In the genomic region with DNA sequence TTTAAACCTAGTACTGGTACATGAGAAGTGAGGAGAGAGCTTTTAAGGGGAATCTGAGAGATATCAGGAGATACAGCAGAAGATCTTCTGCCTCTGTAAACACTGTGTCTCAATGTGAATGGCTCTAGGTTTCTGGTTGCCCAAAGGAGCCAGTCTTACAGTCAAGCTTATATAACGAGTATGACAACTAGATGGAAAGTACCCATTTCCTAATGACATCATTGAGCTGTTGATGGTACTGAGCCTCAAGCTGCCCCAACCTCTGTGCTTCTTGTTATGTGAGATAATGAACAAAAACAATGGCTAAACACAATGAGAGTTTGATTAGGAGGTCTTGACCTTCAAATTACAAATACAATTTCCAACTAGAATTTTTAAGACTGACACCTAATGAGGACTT, we compare ENCODE assay signal across 24 cellular contexts.
"Had no signal": no experiment of that assay in that cellular context is flagged by ENCODE, and none has a peak within 500 bp of the region (broad histone marks: within the 10 kb centered on the region; RNA-seq: fewer than 3 reads in every experiment).

No MANE protein-coding gene starts in this region.

- H3K4me1 Mint-ChIP-seq: activated CD8-positive, alpha-beta memory T cell treated with anti-CD3 and anti-CD28 coated beads, Interleukin-2, amount 10 ng/mL, durations not matched to agents 7 days and 5 days; activated naive CD4-positive, alpha-beta T cell treated with anti-CD3 and anti-CD28 coated beads, Interleukin-2, amount 50 U/mL, for 24 hours; activated naive CD8-positive, alpha-beta T cell treated with anti-CD3 and anti-CD28 coated beads, Interleukin-2, amount 50 U/mL, for 24 hours; naive B cell had no signal

- H3K9me3 Mint-ChIP-seq: activated naive CD8-positive, alpha-beta T cell treated with anti-CD3 and anti-CD28 coated beads, Interleukin-2, amount 50 U/mL, for 24 hours; activated T-helper 2 cell treated with anti-CD3 and anti-CD28 coated beads, Interferon-gamma antibody, Interleukin-2, Interleukin-4, amounts not matched to agents 10 μg/mL and 5 μg/mL and 100 μg/mL, durations not matched to agents 14 hours and 24 hours and 36 hours; mesothelial cell of epicardium had no signal

- ATAC-seq: activated CD8-positive, alpha-beta memory T cell treated with anti-CD3 and anti-CD28 coated beads, Interleukin-2, amount 10 ng/mL, durations not matched to agents 7 days and 5 days; activated CD8-positive, alpha-beta T cell treated with anti-CD3 and anti-CD28 coated beads, Interleukin-2, amount 10 ng/mL, durations not matched to agents 7 days and 5 days; activated naive CD8-positive, alpha-beta T cell treated with anti-CD3 and anti-CD28 coated beads, Interleukin-2, amount 50 U/mL, for 24 hours; gastroesophageal sphincter; right lobe of liver; stimulated activated naive CD8-positive, alpha-beta T cell treated with anti-CD3 and anti-CD28 coated beads, Interleukin-15, Interleukin-2, amounts not matched to agents 100 U/mL and 50 U/mL, for 24 hours had no signal

- H3K27me3 Mint-ChIP-seq: activated CD8-positive, alpha-beta memory T cell treated with anti-CD3 and anti-CD28 coated beads, Interleukin-2, amount 10 ng/mL, durations not matched to agents 7 days and 5 days; activated naive CD8-positive, alpha-beta T cell treated with anti-CD3 and anti-CD28 coated beads, Interleukin-2, amount 50 U/mL, for 24 hours had no signal

- DNase-seq: activated CD4-positive, alpha-beta T cell treated with anti-CD3 and anti-CD28 coated beads, Interleukin-2, amount 50 U/mL, for 1 hour; activated CD4-positive, CD25-positive, alpha-beta regulatory T cell treated with anti-CD3 and anti-CD28 coated beads, Interleukin-2, amount 50 U/mL, for 72 hours; activated CD8-positive, alpha-beta memory T cell treated with anti-CD3 and anti-CD28 coated beads, Interleukin-2, amount 10 ng/mL, durations not matched to agents 7 days and 5 days; activated CD8-positive, alpha-beta T cell treated with anti-CD3 and anti-CD28 coated beads, Interleukin-2, amount 10 ng/mL, durations not matched to agents 7 days and 5 days; activated naive CD8-positive, alpha-beta T cell treated with anti-CD3 and anti-CD28 coated beads, Interleukin-2, amount 50 U/mL, for 24 hours; activated T-cell treated with anti-CD3 and anti-CD28 coated beads, Interleukin-2, amount 50 U/mL, for 48 hours; amygdala; dermis blood vessel endothelial cell; effector CD4-positive, alpha-beta T cell; hippocampal formation; kidney; naive B cell; nephron progenitor cell; right lobe of liver; stimulated activated CD4-positive, alpha-beta T cell treated with anti-CD3 and anti-CD28 coated beads, Interleukin-12 subunit alpha, Interleukin-12 subunit beta, amount 100 ng/mL, for 4 hours; stimulated activated CD4-positive, alpha-beta T cell treated with anti-CD3 and anti-CD28 coated beads, Interleukin-4, amount 100 ng/mL, for 1 hour; stimulated activated naive CD8-positive, alpha-beta T cell treated with anti-CD3 and anti-CD28 coated beads, Interleukin-15, Interleukin-2, amounts not matched to agents 100 U/mL and 50 U/mL, for 24 hours; testis; transverse colon had no signal

- H3K36me3 Mint-ChIP-seq: activated CD8-positive, alpha-beta memory T cell treated with anti-CD3 and anti-CD28 coated beads, Interleukin-2, amount 10 ng/mL, durations not matched to agents 7 days and 5 days; activated naive CD4-positive, alpha-beta T cell treated with anti-CD3 and anti-CD28 coated beads, Interleukin-2, amount 50 U/mL, for 24 hours; mesothelial cell of epicardium; naive B cell had no signal

- H3K27ac Mint-ChIP-seq: activated CD8-positive, alpha-beta memory T cell treated with anti-CD3 and anti-CD28 coated beads, Interleukin-2, amount 10 ng/mL, durations not matched to agents 7 days and 5 days; activated CD8-positive, alpha-beta T cell treated with anti-CD3 and anti-CD28 coated beads, Interleukin-2, amount 10 ng/mL, durations not matched to agents 7 days and 5 days; activated naive CD4-positive, alpha-beta T cell treated with anti-CD3 and anti-CD28 coated beads, Interleukin-2, amount 50 U/mL, for 24 hours; activated naive CD8-positive, alpha-beta T cell treated with anti-CD3 and anti-CD28 coated beads, Interleukin-2, amount 50 U/mL, for 24 hours; activated T-helper 2 cell treated with anti-CD3 and anti-CD28 coated beads, Interferon-gamma antibody, Interleukin-2, Interleukin-4, amounts not matched to agents 10 μg/mL and 5 μg/mL and 100 μg/mL, durations not matched to agents 14 hours and 24 hours and 36 hours; mesothelial cell of epicardium; naive B cell; nephron progenitor cell had no signal

- H3K4me3 ChIP-seq: gastroesophageal sphincter, right lobe of liver, skin epidermis, testis, transverse colon had no signal

- H3K4me3 Mint-ChIP-seq: activated CD8-positive, alpha-beta memory T cell treated with anti-CD3 and anti-CD28 coated beads, Interleukin-2, amount 10 ng/mL, durations not matched to agents 7 days and 5 days; activated CD8-positive, alpha-beta T cell treated with anti-CD3 and anti-CD28 coated beads, Interleukin-2, amount 10 ng/mL, durations not matched to agents 7 days and 5 days; activated naive CD4-positive, alpha-beta T cell treated with anti-CD3 and anti-CD28 coated beads, Interleukin-2, amount 50 U/mL, for 24 hours; activated naive CD8-positive, alpha-beta T cell treated with anti-CD3 and anti-CD28 coated beads, Interleukin-2, amount 50 U/mL, for 24 hours; mesothelial cell of epicardium; naive B cell; nephron progenitor cell had no signal
